ENCODE assay signal across 15 cellular contexts in genomic region chr3:113111308-113111707, GRCh38.
A peak's percentile ranks its signal among the peaks of the same experiment; 100 is the strongest.
DNase-seq lines count a peak whose midpoint lies in the region; ATAC-seq and TF ChIP-seq lines count a peak whose summit lies in the region.
"Had no signal": no experiment of that assay in that cellular context is flagged by ENCODE, and none has a peak within 500 bp of the region (broad histone marks: within the 10 kb centered on the region; RNA-seq: fewer than 3 reads in every experiment).

No MANE protein-coding gene starts in this region.

- no peak overlapping the region for H3K27ac Mint-ChIP-seq in activated CD4-positive, alpha-beta memory T cell treated with anti-CD3 and anti-CD28 coated beads for 36 hours
- H3K27ac Mint-ChIP-seq in endothelial cell (ENCODE audit: unreplicated experiment) = no peak overlapping the region

- no peaks in the 10 kb centered on the region for H3K36me3 Mint-ChIP-seq in activated CD4-positive, alpha-beta memory T cell treated with anti-CD3 and anti-CD28 coated beads for 36 hours
- H3K36me3 Mint-ChIP-seq in endothelial cell (ENCODE audit: low read depth, unreplicated experiment) = no peaks in the 10 kb centered on the region

- intact Hi-C loops in activated CD4-positive, alpha-beta memory T cell treated with anti-CD3 and anti-CD28 coated beads for 36 hours (cut with micrococcal nuclease) = no loop called here
- intact Hi-C loops in heart left ventricle (cut with DNase I) = no loop called here

- TF ChIP-seq POLR2A in heart left ventricle (IDR thresholded peaks at IDR 0.05) = no peak

- peak; percentile 10 for DNase-seq in stimulated activated CD4-positive, alpha-beta T cell treated with anti-CD3 and anti-CD28 coated beads, Interleukin-4, amount 100 ng/mL, for 24 hours
- no peak for DNase-seq in stimulated activated CD4-positive, alpha-beta T cell treated with anti-CD3 and anti-CD28 coated beads, Interleukin-2, amount 100 ng/mL, for 48 hours
- DNase-seq in activated CD4-positive, alpha-beta memory T cell treated with anti-CD3 and anti-CD28 coated beads for 36 hours = peak; percentile 35
- DNase-seq in kidney epithelial cell (ENCODE audit: low read depth) = peak; percentile 18
- DNase-seq in stimulated activated naive CD4-positive, alpha-beta T cell treated with Interleukin-2 at 50 U/mL for 16 hours (lab: John Stamatoyannopoulos, UW) = no peak
- DNase-seq in endothelial cell (ENCODE audit: low spot score) = no peak
- no peak for DNase-seq in H7
- DNase-seq in heart left ventricle = no peak
- DNase-seq: foreskin fibroblast, left lung, MM.1S, NCI-H446 treated with DMSO at 0.1 percent for 48 hours had no signal

- no peaks in the 10 kb centered on the region for H3K9me3 Mint-ChIP-seq in activated CD4-positive, alpha-beta memory T cell treated with anti-CD3 and anti-CD28 coated beads for 36 hours
- no peaks in the 10 kb centered on the region for H3K9me3 Mint-ChIP-seq in endothelial cell (ENCODE audit: unreplicated experiment)

- H3K4me3 Mint-ChIP-seq in activated CD4-positive, alpha-beta memory T cell treated with anti-CD3 and anti-CD28 coated beads for 36 hours = no peak overlapping the region
- H3K4me3 Mint-ChIP-seq in endothelial cell (ENCODE audit: unreplicated experiment) = no peak overlapping the region
- H3K4me3 Mint-ChIP-seq: activated naive CD8-positive, alpha-beta T cell had no signal

- H3K4me3 ChIP-seq in kidney epithelial cell (ENCODE audit: low read depth, low read length) (no peak overlapping the region), H7 (ENCODE audit: insufficient read depth, low read depth, low read length) (no peak overlapping the region), heart left ventricle (no peak overlapping the region)
- H3K4me3 ChIP-seq: BLaER1, left lung had no signal

- H3K27ac ChIP-seq in heart left ventricle = no peak overlapping the region
- H3K27ac ChIP-seq: BLaER1, left lung, RWPE1 had no signal

- peaks cover 35% of the 10 kb centered on the region for H3K4me1 Mint-ChIP-seq in activated CD4-positive, alpha-beta memory T cell treated with anti-CD3 and anti-CD28 coated beads for 36 hours (ENCODE audit: low read depth)
- no peaks in the 10 kb centered on the region for H3K4me1 Mint-ChIP-seq in endothelial cell (ENCODE audit: unreplicated experiment)

- POLR2A ChIA-PET in activated CD4-positive, alpha-beta memory T cell treated with anti-CD3 and anti-CD28 coated beads for 36 hours (lab: Charles Lee) = no interaction called here

- H3K4me1 ChIP-seq in heart left ventricle = no peaks in the 10 kb centered on the region
- H3K4me1 ChIP-seq: BLaER1, left lung had no signal

- no peak for TF ChIP-seq CTCF in kidney epithelial cell (IDR thresholded peaks at IDR 0.05; ENCODE audit: insufficient read depth, low read length, poor library complexity, severe bottlenecking)
- no peak for TF ChIP-seq CTCF in endothelial cell (IDR thresholded peaks at IDR 0.05; ENCODE audit: unreplicated experiment)
- TF ChIP-seq CTCF in heart left ventricle (IDR thresholded peaks at IDR 0.05) = no peak

- H3K27me3 ChIP-seq in kidney epithelial cell (ENCODE audit: control insufficient read depth, insufficient read depth, low read length) (no peaks in the 10 kb centered on the region), H7 (ENCODE audit: control insufficient read depth, insufficient read depth, low read length) (no peaks in the 10 kb centered on the region), heart left ventricle (no peaks in the 10 kb centered on the region)
- H3K27me3 ChIP-seq: BLaER1, left lung had no signal

- no peak for ATAC-seq in heart left ventricle
- ATAC-seq: left lung had no signal

- CTCF ChIA-PET in activated CD4-positive, alpha-beta memory T cell treated with anti-CD3 and anti-CD28 coated beads for 36 hours (lab: Charles Lee) = no interaction called here

- no peaks in the 10 kb centered on the region for H3K27me3 Mint-ChIP-seq in activated CD4-positive, alpha-beta memory T cell treated with anti-CD3 and anti-CD28 coated beads for 36 hours
- H3K27me3 Mint-ChIP-seq in endothelial cell (ENCODE audit: unreplicated experiment) = no peaks in the 10 kb centered on the region
- H3K27me3 Mint-ChIP-seq: activated naive CD8-positive, alpha-beta T cell had no signal

- WGBS in heart left ventricle, 4 donors = 77 to 86% (median 81%) methylated on average over 2 of the region's 2 CpGs

- no peaks in the 10 kb centered on the region for H3K36me3 ChIP-seq in kidney epithelial cell (ENCODE audit: control insufficient read depth, insufficient read depth, low read length)
- H3K36me3 ChIP-seq in H7 (replicated peaks; ENCODE audit: control insufficient read depth, insufficient read depth, low read length) = no peaks in the 10 kb centered on the region
- no peaks in the 10 kb centered on the region for H3K36me3 ChIP-seq in heart left ventricle
- H3K36me3 ChIP-seq: BLaER1, left lung had no signal

- no peaks in the 10 kb centered on the region for H3K9me3 ChIP-seq in heart left ventricle
- H3K9me3 ChIP-seq: BLaER1, left lung had no signal

Comparison
In these comparisons a context has a peak if more than half of its experiments do, and no peak if none do; other contexts are left out.
1. DNase-seq: peak in stimulated activated CD4-positive, alpha-beta T cell treated with anti-CD3 and anti-CD28 coated beads, Interleukin-4, amount 100 ng/mL, for 24 hours (single experiment), activated CD4-positive, alpha-beta memory T cell treated with anti-CD3 and anti-CD28 coated beads for 36 hours (single experiment) and kidney epithelial cell (single experiment); none in stimulated activated CD4-positive, alpha-beta T cell treated with anti-CD3 and anti-CD28 coated beads, Interleukin-2, amount 100 ng/mL, for 48 hours (0 of 2), stimulated activated naive CD4-positive, alpha-beta T cell treated with Interleukin-2 at 50 U/mL for 16 hours (single experiment), endothelial cell (single experiment), H7 (single experiment) and heart left ventricle (0 of 5).